ENCODE assay signal across 8 cellular contexts in the genomic region with DNA sequence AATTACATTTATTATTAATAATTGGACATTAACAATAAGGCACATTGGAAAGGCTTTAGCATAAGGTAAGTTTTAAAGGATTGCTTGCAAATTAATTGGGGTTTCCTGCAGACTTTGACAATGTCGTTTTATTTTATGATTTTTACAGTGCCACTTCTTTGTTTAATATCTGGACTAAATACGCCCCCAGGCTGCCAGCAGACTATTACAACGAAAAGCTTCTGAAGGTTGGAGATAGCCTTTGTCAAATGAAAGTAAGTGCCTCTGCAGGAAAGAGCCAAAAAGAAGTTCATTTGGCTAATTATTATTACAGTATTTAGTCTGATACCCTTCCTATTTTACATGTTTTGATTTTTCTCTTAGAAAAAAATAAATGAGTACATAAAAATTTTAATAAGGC. TPM values are rescaled to one million over a fixed set of nuclear protein-coding genes. Genes with fewer than 3 reads are reported as not detected.
A peak's percentile ranks its signal among the peaks of the same experiment; 100 is the strongest.
DNase-seq lines count a peak whose midpoint lies in the region; ATAC-seq and TF ChIP-seq lines count a peak whose summit lies in the region.

No MANE protein-coding gene starts in this region.

- H4K20me1 ChIP-seq in Loucy (ENCODE audit: insufficient read depth, low read length, poor library complexity, severe bottlenecking): no peaks in the 10 kb centered on the region
- H4K20me1 ChIP-seq in mammary epithelial cell (ENCODE audit: insufficient read depth, low read length): no peaks in the 10 kb centered on the region

- H3F3A ChIP-seq in Loucy (ENCODE audit: low read depth): no peaks in the 10 kb centered on the region

- ATAC-seq in psoas muscle (no peak), GM21825 (IDR thresholded peaks at IDR 0.05; ENCODE audit: unreplicated experiment) (no peak), HG03469 (IDR thresholded peaks at IDR 0.05; ENCODE audit: unreplicated experiment) (no peak)

- dilution Hi-C loops in mammary epithelial cell (cut with HindIII; ENCODE audit: low sequenced_read_pairs): loop anchor here (25.0 kb wide), 2 partner anchors 263 to 438 kb away; no protein-coding TSS in a partner anchor

- H3K9me3 ChIP-seq in Loucy (ENCODE audit: insufficient read depth, low read depth, low read length) (no peaks in the 10 kb centered on the region), mammary epithelial cell (replicated peaks; ENCODE audit: insufficient read depth, low read length) (no peaks in the 10 kb centered on the region), psoas muscle (no peaks in the 10 kb centered on the region)

- H3K4me3 ChIP-seq in Loucy (ENCODE audit: low read length, poor library complexity, severe bottlenecking) (peak overlapping the region; percentile 30), mammary epithelial cell (replicated peaks in 1 of 3; ENCODE audit: insufficient read depth in 1 of 3, low read depth in 2 of 3, low read length in 3 of 3) (no peak overlapping the region), psoas muscle (no peak overlapping the region)

- H3K9ac ChIP-seq in Loucy (ENCODE audit: low read depth, low read length, poor library complexity, severe bottlenecking) (peak overlapping the region; percentile 13), mammary epithelial cell (ENCODE audit: insufficient read depth, low read length) (no peak overlapping the region)

- in situ Hi-C loops in mammary epithelial cell (cut with MboI; ENCODE audit: low sequenced_read_pairs in 2 of 2): loop anchor here (25.0 kb wide), 3 partner anchors 288 to 563 kb away; a partner anchor contains a TSS

- H3K36me3 ChIP-seq in Loucy (ENCODE audit: insufficient read depth, low read length) (no peaks in the 10 kb centered on the region), mammary epithelial cell (ENCODE audit: insufficient read depth, low read length) (no peaks in the 10 kb centered on the region), psoas muscle (ENCODE audit: insufficient read depth in 1 of 2, low read depth in 1 of 2) (no peaks in the 10 kb centered on the region)

- H3K9me2 ChIP-seq in Loucy (replicated peaks; ENCODE audit: low read depth, low read length): no peaks in the 10 kb centered on the region

- DNase-seq in DMS53 (lab: John Stamatoyannopoulos, UW): peak; percentile 52
- DNase-seq in DMS53 treated with DMSO at 0.1 percent for 48 hours (lab: John Stamatoyannopoulos, UW; ENCODE audit: unreplicated experiment): no peak
- no peak for DNase-seq in mammary epithelial cell
- no peak for DNase-seq in psoas muscle
- DNase-seq in NCI-H345 treated with DMSO at 0.1 percent for 48 hours (lab: John Stamatoyannopoulos, UW; ENCODE audit: unreplicated experiment): no peak

- peak overlapping the region; percentile 93 for H3K27ac ChIP-seq in mammary epithelial cell (ENCODE audit: insufficient read depth, low read depth, low read length)
- peak overlapping the region; percentile 20 for H3K27ac ChIP-seq in psoas muscle

- H2AFZ ChIP-seq in Loucy (ENCODE audit: low read length) (no peak overlapping the region), mammary epithelial cell (ENCODE audit: low read depth, low read length) (no peak overlapping the region)

- intact Hi-C loops in mammary epithelial cell (cut with micrococcal nuclease): loop anchor here (1.0 to 5.0 kb wide), 5 partner anchors 11 to 283 kb away; a partner anchor contains a TSS
- intact Hi-C loops in psoas muscle (cut with DNase I): no loop called here

- WGBS in mammary epithelial cell (ENCODE audit: low coverage, missing lambda C conversion rate): 7% methylated on average over 3 of the region's 3 CpGs
- WGBS in psoas muscle, 3 donors: 39 to 48% (median 40%) methylated on average over 3 of the region's 3 CpGs

- CTCF ChIA-PET in mammary epithelial cell (lab: Charles Lee; ENCODE audit: low non-redundant PET): interaction anchor here (0.6 kb wide), 1 partner anchor 280 kb away, joined by 9 read pairs; no protein-coding TSS in a partner anchor

- BruUV-seq in mammary epithelial cell (replicated peaks; lab: Mats Ljungman, UMichigan): TSS peak; percentile 91

- H3K4me2 ChIP-seq in Loucy (ENCODE audit: low read depth, low read length, poor library complexity, severe bottlenecking): peak overlapping the region; percentile 68
- peak overlapping the region; percentile 58 for H3K4me2 ChIP-seq in mammary epithelial cell (ENCODE audit: insufficient read depth, low read depth, low read length)

- no peaks in the 10 kb centered on the region for H3K27me3 ChIP-seq in Loucy (ENCODE audit: insufficient read depth, low read length, poor library complexity, severe bottlenecking)
- H3K27me3 ChIP-seq in mammary epithelial cell (ENCODE audit: insufficient read depth, low read length): no peaks in the 10 kb centered on the region
- no peaks in the 10 kb centered on the region for H3K27me3 ChIP-seq in psoas muscle (ENCODE audit: insufficient read depth in 3 of 3, low read length in 2 of 3)

- H3K79me2 ChIP-seq in Loucy (ENCODE audit: insufficient read depth, low read length): no peaks in the 10 kb centered on the region
- H3K79me2 ChIP-seq in mammary epithelial cell (ENCODE audit: insufficient read depth, low read length): no peaks in the 10 kb centered on the region

- H3K4me1 ChIP-seq in Loucy (ENCODE audit: insufficient read depth, low read length, poor library complexity, severe bottlenecking) (peaks cover 32% of the 10 kb centered on the region), mammary epithelial cell (ENCODE audit: insufficient read depth, low read length) (peaks cover 31% of the 10 kb centered on the region), psoas muscle (peaks cover 5% of the 10 kb centered on the region)

- TF ChIP-seq CTCF in Loucy (conservative IDR thresholded peaks at IDR 0.05; ENCODE audit: low read length) (peak; percentile 51), mammary epithelial cell (conservative IDR thresholded peaks at IDR 0.05 in 1 of 2, IDR thresholded peaks at IDR 0.05 in 1 of 2; ENCODE audit: extremely low read depth in 1 of 2, insufficient read depth in 1 of 2, low read depth in 1 of 2, low read length in 2 of 2) (peak; percentile 13 to 16), psoas muscle (IDR thresholded peaks at IDR 0.05) (peak; percentile 17)

RNA-seq across cellular contexts. Expression of a gene that starts 11.3 kb away (rescaled TPM):
- 1 to 10 TPM; 1.5 to 1.6 TPM for total RNA-seq in mammary epithelial cell
- polyA plus RNA-seq in mammary epithelial cell: 0.29 TPM
- polyA minus RNA-seq in mammary epithelial cell: 0.47 TPM
- total RNA-seq in psoas muscle: under 1 TPM in 2 of 4 donors, not detected in 2; 0.13 to 0.14 TPM
- under 1 TPM in 2 of 3 donors, not detected in 1; 0.03 to 0.04 TPM for polyA plus RNA-seq in psoas muscle
